Comparison of ENCODE assay signal across 12 cellular contexts in genomic region chr7:70569335-70569819, GRCh38.
DNase-seq lines count a peak whose midpoint lies in the region; TF ChIP-seq lines count a peak whose summit lies in the region.
"Had no signal": no experiment of that assay in that cellular context is flagged by ENCODE, and none has a peak within 500 bp of the region (broad histone marks: within the 10 kb centered on the region; RNA-seq: fewer than 3 reads in every experiment).

No MANE protein-coding gene starts in this region.

- POLR2A ChIA-PET in A673 (lab: Charles Lee; ENCODE audit: low non-redundant PET), result no interaction called here

- CTCF ChIA-PET in A673 (lab: Charles Lee), result no interaction called here

- peaks cover 9% of the 10 kb centered on the region for H3K27me3 ChIP-seq in A673 (replicated peaks; ENCODE audit: insufficient read depth, low read depth, low read length, poor library complexity)
- H3K27me3 ChIP-seq: transverse colon had no signal

- no peak for TF ChIP-seq CTCF in A673 (conservative IDR thresholded peaks at IDR 0.05; ENCODE audit: low read depth, low read length)

- DNase-seq in COLO668 (lab: John Stamatoyannopoulos, UW; ENCODE audit: unreplicated experiment), result peak; percentile 26
- peak; percentile 90 for DNase-seq in NCI-H146 treated with DMSO at 0.1 percent for 48 hours (lab: John Stamatoyannopoulos, UW; ENCODE audit: unreplicated experiment)
- DNase-seq in OCI-M1 (lab: John Stamatoyannopoulos, UW), result peak; percentile 79
- DNase-seq in kidney glomerular epithelial cell (lab: John Stamatoyannopoulos, UW), result peak; percentile 57
- DNase-seq in A673 (ENCODE audit: low spot score), result no peak
- DNase-seq in DMS53 (lab: John Stamatoyannopoulos, UW), result no peak
- DNase-seq in activated naive CD4-positive, alpha-beta T cell treated with Interleukin-2 at 50 U/mL for 16 hours, result no peak
- no peak for DNase-seq in SIG-M5 treated with dmso at 0.1 percent for 504 hours (lab: John Stamatoyannopoulos, UW; ENCODE audit: unreplicated experiment)
- DNase-seq: esophagus squamous epithelium, NCI-H2227 treated with DMSO at 0.1 percent for 48 hours, T-helper 17 cell, transverse colon had no signal

- H3K9me3 ChIP-seq in A673 (ENCODE audit: low read depth, low read length, poor library complexity, severe bottlenecking), result no peaks in the 10 kb centered on the region
- H3K9me3 ChIP-seq: esophagus squamous epithelium, transverse colon had no signal

- peaks cover 10% of the 10 kb centered on the region for H3K4me1 ChIP-seq in A673 (ENCODE audit: insufficient read depth, low read length, poor library complexity, severe bottlenecking)

- intact Hi-C loops in A673 (cut with micrococcal nuclease; ENCODE audit: unreplicated experiment), result no loop called here

- BruUV-seq in A673 (replicated peaks; lab: Mats Ljungman, UMichigan), result no TSS peak

- no peaks in the 10 kb centered on the region for H3K36me3 ChIP-seq in A673 (ENCODE audit: insufficient read depth, low read length, poor library complexity, severe bottlenecking)
- H3K36me3 ChIP-seq: esophagus squamous epithelium, transverse colon had no signal

- H3K4me3 ChIP-seq in A673 (ENCODE audit: low read depth, low read length, poor library complexity, severe bottlenecking), result no peak overlapping the region
- H3K4me3 ChIP-seq: esophagus squamous epithelium, transverse colon had no signal

- no peak overlapping the region for H3K27ac ChIP-seq in A673 (ENCODE audit: low read depth, low read length, poor library complexity, severe bottlenecking)
- H3K27ac ChIP-seq: esophagus squamous epithelium, transverse colon had no signal

Comparison
In these comparisons a context has a peak if more than half of its experiments do, and no peak if none do; other contexts are left out.
1. DNase-seq: peak in COLO668 (single experiment), NCI-H146 treated with DMSO at 0.1 percent for 48 hours (single experiment), OCI-M1 (single experiment) and kidney glomerular epithelial cell (single experiment); none in A673 (single experiment), DMS53 (single experiment), activated naive CD4-positive, alpha-beta T cell treated with Interleukin-2 at 50 U/mL for 16 hours (single experiment) and SIG-M5 treated with dmso at 0.1 percent for 504 hours (single experiment).